In the genomic region with DNA sequence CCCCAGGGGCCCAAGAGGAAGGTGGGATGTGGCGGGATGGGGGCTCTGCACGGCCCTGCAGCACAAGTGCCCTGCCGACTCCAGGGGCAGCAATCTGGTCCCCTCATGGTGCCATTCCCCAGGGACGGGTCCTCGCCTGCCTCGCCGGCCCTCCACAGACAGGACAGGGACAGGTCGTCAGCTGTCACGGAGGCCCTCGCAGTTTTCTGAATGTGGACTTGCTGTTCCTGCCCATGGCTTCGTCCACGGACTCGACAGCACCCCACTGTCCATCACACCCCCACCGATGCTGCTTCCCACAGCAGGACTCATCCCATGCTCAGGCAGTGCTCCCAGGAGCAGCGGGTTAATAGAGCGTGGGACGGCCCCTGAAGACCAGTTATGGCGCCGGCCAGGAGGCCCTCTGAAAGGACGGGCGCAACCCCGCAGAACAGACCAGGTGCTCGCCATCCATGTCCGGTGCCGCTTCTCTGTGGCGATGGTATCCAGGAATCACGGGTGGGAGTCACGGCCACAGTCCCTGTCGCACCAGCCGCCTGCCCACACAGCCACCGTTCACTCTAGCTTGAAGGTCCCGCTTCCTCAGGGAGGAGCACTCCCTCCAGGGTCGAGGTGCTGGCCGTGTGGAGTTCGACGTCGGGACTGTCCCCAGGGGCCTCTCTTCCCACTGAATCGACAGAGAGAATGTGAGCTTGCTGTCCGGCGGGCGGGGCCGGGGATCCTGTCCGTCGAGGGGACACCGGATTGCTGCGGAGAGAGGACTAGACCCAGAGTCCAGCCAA, we compare ENCODE assay signal across 1 cellular context.
TF ChIP-seq lines count a peak whose summit lies in the region.

No MANE protein-coding gene starts in this region.

TF ChIP-seq in K562, 482 proteins besides CTCF, POLR2A, EP300 and RAD21:
- TF ChIP-seq SAFB (IDR thresholded peaks at IDR 0.05; ENCODE audit: borderline replicate concordance, low read depth, low read length) (peak; percentile 34; the same call in 1 of the 2 replicates), ZNF263 (CRISPR knock-in tag; IDR thresholded peaks at IDR 0.05; ENCODE audit: borderline replicate concordance) (0 out of 2 replicates have a peak, but pooled peaks have one; percentile 42), CC2D1A (IDR thresholded peaks at IDR 0.05) (no peak)
- TF ChIP-seq, protein P1, sequence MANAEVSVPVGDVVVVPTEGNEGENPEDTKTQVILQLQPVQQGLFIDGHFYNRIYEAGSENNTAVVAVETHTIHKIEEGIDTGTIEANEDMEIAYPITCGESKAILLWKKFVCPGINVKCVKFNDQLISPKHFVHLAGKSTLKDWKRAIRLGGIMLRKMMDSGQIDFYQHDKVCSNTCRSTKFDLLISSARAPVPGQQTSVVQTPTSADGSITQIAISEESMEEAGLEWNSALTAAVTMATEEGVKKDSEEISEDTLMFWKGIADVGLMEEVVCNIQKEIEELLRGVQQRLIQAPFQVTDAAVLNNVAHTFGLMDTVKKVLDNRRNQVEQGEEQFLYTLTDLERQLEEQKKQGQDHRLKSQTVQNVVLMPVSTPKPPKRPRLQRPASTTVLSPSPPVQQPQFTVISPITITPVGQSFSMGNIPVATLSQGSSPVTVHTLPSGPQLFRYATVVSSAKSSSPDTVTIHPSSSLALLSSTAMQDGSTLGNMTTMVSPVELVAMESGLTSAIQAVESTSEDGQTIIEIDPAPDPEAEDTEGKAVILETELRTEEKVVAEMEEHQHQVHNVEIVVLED (CRISPR knock-in tag; IDR thresholded peaks at IDR 0.05) = no peak
- TF ChIP-seq, protein P2, sequence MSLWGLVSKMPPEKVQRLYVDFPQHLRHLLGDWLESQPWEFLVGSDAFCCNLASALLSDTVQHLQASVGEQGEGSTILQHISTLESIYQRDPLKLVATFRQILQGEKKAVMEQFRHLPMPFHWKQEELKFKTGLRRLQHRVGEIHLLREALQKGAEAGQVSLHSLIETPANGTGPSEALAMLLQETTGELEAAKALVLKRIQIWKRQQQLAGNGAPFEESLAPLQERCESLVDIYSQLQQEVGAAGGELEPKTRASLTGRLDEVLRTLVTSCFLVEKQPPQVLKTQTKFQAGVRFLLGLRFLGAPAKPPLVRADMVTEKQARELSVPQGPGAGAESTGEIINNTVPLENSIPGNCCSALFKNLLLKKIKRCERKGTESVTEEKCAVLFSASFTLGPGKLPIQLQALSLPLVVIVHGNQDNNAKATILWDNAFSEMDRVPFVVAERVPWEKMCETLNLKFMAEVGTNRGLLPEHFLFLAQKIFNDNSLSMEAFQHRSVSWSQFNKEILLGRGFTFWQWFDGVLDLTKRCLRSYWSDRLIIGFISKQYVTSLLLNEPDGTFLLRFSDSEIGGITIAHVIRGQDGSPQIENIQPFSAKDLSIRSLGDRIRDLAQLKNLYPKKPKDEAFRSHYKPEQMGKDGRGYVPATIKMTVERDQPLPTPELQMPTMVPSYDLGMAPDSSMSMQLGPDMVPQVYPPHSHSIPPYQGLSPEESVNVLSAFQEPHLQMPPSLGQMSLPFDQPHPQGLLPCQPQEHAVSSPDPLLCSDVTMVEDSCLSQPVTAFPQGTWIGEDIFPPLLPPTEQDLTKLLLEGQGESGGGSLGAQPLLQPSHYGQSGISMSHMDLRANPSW (CRISPR knock-in tag; IDR thresholded peaks at IDR 0.05) = no peak
TF ChIP-seq in K562: peak in this region for 2.
